ENCODE assay signal across 5 cellular contexts in the genomic region with DNA sequence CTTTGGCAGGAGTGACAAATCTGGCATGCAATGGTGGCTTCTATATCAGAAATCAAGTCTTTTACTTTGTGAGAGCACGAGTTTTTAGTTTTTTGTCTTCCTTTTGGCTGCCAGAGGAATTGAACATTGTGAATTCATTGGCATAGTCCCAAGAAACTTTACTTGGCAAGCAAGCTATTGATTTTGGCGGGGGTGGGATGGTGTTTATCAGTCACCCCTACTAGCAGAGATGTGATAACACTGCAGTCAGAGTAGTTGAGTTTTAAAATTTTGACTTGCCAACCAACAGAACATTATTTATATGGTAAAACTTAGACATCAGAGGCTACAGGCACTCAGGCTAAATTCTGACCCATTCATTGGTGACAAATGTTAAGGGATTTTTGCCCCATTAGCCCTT. TPM values are rescaled to one million over a fixed set of nuclear protein-coding genes. Genes with fewer than 3 reads are reported as not detected.
"Had no signal": no experiment of that assay in that cellular context is flagged by ENCODE, and none has a peak within 500 bp of the region (broad histone marks: within the 10 kb centered on the region; RNA-seq: fewer than 3 reads in every experiment).

No MANE protein-coding gene starts in this region.

RNA-seq across cellular contexts. Expression of a gene that starts 31.9 kb away (rescaled TPM):
- total RNA-seq: M059J, PC-3, Peyer's patch, SJSA1 had no signal
- polyA plus RNA-seq: SK-N-SH had no signal
